1 cellular context compared by ENCODE assay signal in genomic region chr18:62460851-62461300, GRCh38.
TF ChIP-seq lines count a peak whose summit lies in the region.

No MANE protein-coding gene starts in this region.

TF ChIP-seq in HepG2, 621 proteins besides CTCF, POLR2A, EP300 and RAD21 (continued from another document and continues in another):
- TF ChIP-seq GLMP (CRISPR knock-in tag; IDR thresholded peaks at IDR 0.05; ENCODE audit: borderline replicate concordance) (no peak), KDM6A (CRISPR knock-in tag; IDR thresholded peaks at IDR 0.05; ENCODE audit: low read depth) (peak; percentile 62; the same call in 1 of the 2 replicates), CHD2 (IDR thresholded peaks at IDR 0.05; ENCODE audit: low read depth, low read length) (no peak), ZBTB7A (CRISPR knock-in tag; IDR thresholded peaks at IDR 0.05) (no peak), ZEB1 (IDR thresholded peaks at IDR 0.05; ENCODE audit: insufficient replicate concordance, low read depth) (no peak), SAP130 (CRISPR knock-in tag; IDR thresholded peaks at IDR 0.05; ENCODE audit: low read depth) (peak; percentile 85), GABPA (IDR thresholded peaks at IDR 0.05; ENCODE audit: low read depth, low read length) (no peak), GABPA (CRISPR knock-in tag; IDR thresholded peaks at IDR 0.05; ENCODE audit: low read depth) (no peak), RELA (CRISPR knock-in tag; IDR thresholded peaks at IDR 0.05) (0 out of 2 replicates have a peak, but pooled peaks have one; percentile 44), ZNF12 (CRISPR knock-in tag; IDR thresholded peaks at IDR 0.05) (0 out of 2 replicates have a peak, but pooled peaks have one; percentile 40), CREBL2 (CRISPR knock-in tag; IDR thresholded peaks at IDR 0.05; ENCODE audit: borderline replicate concordance) (no peak), ZNF564 (CRISPR knock-in tag; IDR thresholded peaks at IDR 0.05) (no peak), ZNF207 (IDR thresholded peaks at IDR 0.05; ENCODE audit: borderline replicate concordance) (no peak), ZNF773 (CRISPR knock-in tag; IDR thresholded peaks at IDR 0.05; ENCODE audit: borderline replicate concordance) (no peak), ZNF883 (CRISPR knock-in tag; IDR thresholded peaks at IDR 0.05; ENCODE audit: not compliant biosample characterization) (no peak), MAFK (conservative IDR thresholded peaks at IDR 0.05 in 1 of 2, IDR thresholded peaks at IDR 0.05 in 1 of 2; ENCODE audit: low read length in 2 of 2) (peak; percentile 45 to 80; a peak in 3 of 4 replicates), ZNF530 (CRISPR knock-in tag; IDR thresholded peaks at IDR 0.05; ENCODE audit: low read depth) (no peak), NFAT5 (CRISPR knock-in tag; IDR thresholded peaks at IDR 0.05) (no peak), ARID5B (CRISPR knock-in tag; IDR thresholded peaks at IDR 0.05) (peak; percentile 97), HNRNPLL (IDR thresholded peaks at IDR 0.05; ENCODE audit: low read depth, low read length, poor library complexity, severe bottlenecking) (no peak), ZNF446 (CRISPR knock-in tag; IDR thresholded peaks at IDR 0.05) (no peak), SKI (IDR thresholded peaks at IDR 0.05; ENCODE audit: partially characterized antibody) (peak; percentile 65), ZBTB37 (CRISPR knock-in tag; IDR thresholded peaks at IDR 0.05) (no peak), HINFP (CRISPR knock-in tag; IDR thresholded peaks at IDR 0.05; ENCODE audit: low read depth) (no peak), ZNF101 (CRISPR knock-in tag; IDR thresholded peaks at IDR 0.05; ENCODE audit: borderline replicate concordance, low read depth) (no peak), WIZ (CRISPR knock-in tag; IDR thresholded peaks at IDR 0.05) (no peak), FOXC1 (CRISPR knock-in tag; IDR thresholded peaks at IDR 0.05; ENCODE audit: borderline replicate concordance) (no peak), THAP8 (CRISPR knock-in tag; IDR thresholded peaks at IDR 0.05; ENCODE audit: borderline replicate concordance) (no peak), NFYC (CRISPR knock-in tag; IDR thresholded peaks at IDR 0.05) (0 out of 2 replicates have a peak, but pooled peaks have one; percentile 24), MXD4 (CRISPR knock-in tag; IDR thresholded peaks at IDR 0.05) (0 out of 2 replicates have a peak, but pooled peaks have one; percentile 57), ZNF670 (CRISPR knock-in tag; IDR thresholded peaks at IDR 0.05; ENCODE audit: borderline replicate concordance) (0 out of 2 replicates have a peak, but pooled peaks have one; percentile 46), TEF (CRISPR knock-in tag; IDR thresholded peaks at IDR 0.05) (no peak), ONECUT2 (CRISPR knock-in tag; IDR thresholded peaks at IDR 0.05) (peak; percentile 97), TAF15 (IDR thresholded peaks at IDR 0.05; ENCODE audit: low read depth, low read length, poor library complexity, severe bottlenecking) (no peak), ZBTB8A (CRISPR knock-in tag; IDR thresholded peaks at IDR 0.05; ENCODE audit: borderline replicate concordance, low read depth) (no peak), UBTF (CRISPR knock-in tag; IDR thresholded peaks at IDR 0.05) (no peak), CCAR2 (optimal IDR thresholded peaks at IDR 0.05; ENCODE audit: low read depth, low read length) (no peak), PRDM4 (CRISPR knock-in tag; IDR thresholded peaks at IDR 0.05; ENCODE audit: borderline replicate concordance) (no peak), ZNF567 (CRISPR knock-in tag; IDR thresholded peaks at IDR 0.05; ENCODE audit: borderline replicate concordance) (no peak)
